Comparison of ENCODE assay signal across 27 cellular contexts in genomic region chr20:53084408-53084997, GRCh38.
"Had no signal": no experiment of that assay in that cellular context is flagged by ENCODE, and none has a peak within 500 bp of the region (broad histone marks: within the 10 kb centered on the region; RNA-seq: fewer than 3 reads in every experiment).

No MANE protein-coding gene starts in this region.

- H3K27me3 Mint-ChIP-seq: dendritic cell treated with granulocyte-macrophage colony-stimulating factor and Interleukin-4, amounts not matched to agents 40 ng/mL and 50 ng/mL, for 4 days had no signal

- ATAC-seq: effector memory CD8-positive, alpha-beta T cell; esophagus mucosa; gastrocnemius medialis; heart right ventricle; left cardiac atrium; left lung; left ventricle myocardium superior; lower lobe of right lung; mucosa of descending colon had no signal

- H3K4me3 Mint-ChIP-seq: dendritic cell treated with granulocyte-macrophage colony-stimulating factor and Interleukin-4, amounts not matched to agents 40 ng/mL and 50 ng/mL, for 4 days; effector memory CD8-positive, alpha-beta T cell; endodermal cell; mesothelial cell of epicardium; naive B cell had no signal

- H3K9me3 Mint-ChIP-seq: dendritic cell treated with granulocyte-macrophage colony-stimulating factor and Interleukin-4, amounts not matched to agents 40 ng/mL and 50 ng/mL, for 4 days; effector memory CD8-positive, alpha-beta T cell; endodermal cell; mesothelial cell of epicardium; naive B cell had no signal

- H3K4me1 ChIP-seq: colonic mucosa had no signal

- H3K27ac ChIP-seq: colonic mucosa, epithelial cell of prostate, esophagus squamous epithelium, gastrocnemius medialis, heart right ventricle, left lung, lower lobe of right lung had no signal

- DNase-seq: colonic mucosa; cortex of kidney; effector CD8-positive, alpha-beta T cell; effector memory CD8-positive, alpha-beta T cell; endodermal cell; erythroblast; esophagus squamous epithelium; foreskin fibroblast; foreskin melanocyte; gastrocnemius medialis; glutamatergic neuron; head of caudate nucleus; heart right ventricle; hippocampal formation; left cardiac atrium; left lung; left ventricle myocardium superior; lower lobe of right lung; mesenchymal stem cell; mucosa of descending colon; naive B cell had no signal

- H3K36me3 ChIP-seq: colonic mucosa, esophagus squamous epithelium, gastrocnemius medialis, heart right ventricle, left lung, lower lobe of right lung had no signal

- H3K9me3 ChIP-seq: colonic mucosa, esophagus squamous epithelium, gastrocnemius medialis, heart right ventricle, left lung, lower lobe of right lung, mucosa of descending colon had no signal

- FAIRE-seq: islet of Langerhans, keratinocyte had no signal

- H3K27ac Mint-ChIP-seq: dendritic cell treated with granulocyte-macrophage colony-stimulating factor and Interleukin-4, amounts not matched to agents 40 ng/mL and 50 ng/mL, for 4 days; effector memory CD8-positive, alpha-beta T cell; endodermal cell; mesothelial cell of epicardium had no signal

- H3K4me3 ChIP-seq: colonic mucosa, esophagus squamous epithelium, gastrocnemius medialis, heart right ventricle, left lung, lower lobe of right lung, mucosa of descending colon had no signal

- H3K36me3 Mint-ChIP-seq: mesothelial cell of epicardium, naive B cell had no signal

- H3K27me3 ChIP-seq: colonic mucosa, esophagus squamous epithelium, gastrocnemius medialis, heart right ventricle, left lung had no signal
